In the genomic region with DNA sequence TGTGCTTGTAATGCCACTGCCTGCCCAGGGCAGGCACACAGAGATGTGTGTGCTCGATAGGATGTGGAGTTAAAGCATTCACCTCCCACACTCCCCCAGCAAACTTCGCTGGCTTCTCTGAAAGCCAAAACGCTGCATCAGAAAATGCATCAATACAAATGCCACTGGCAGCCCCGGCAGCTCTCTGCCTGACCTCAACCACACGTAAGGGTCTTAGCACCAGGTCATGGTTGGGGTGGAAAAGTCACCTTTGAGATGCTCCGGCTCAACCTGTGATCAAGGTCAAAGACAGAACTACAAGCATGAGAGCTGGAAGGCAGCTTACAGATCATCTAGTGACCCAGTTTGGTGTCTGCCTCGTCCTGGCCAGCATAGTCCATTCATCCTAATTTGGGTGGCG, we compare ENCODE assay signal across 22 cellular contexts.
"Had no signal": no experiment of that assay in that cellular context is flagged by ENCODE, and none has a peak within 500 bp of the region (broad histone marks: within the 10 kb centered on the region; RNA-seq: fewer than 3 reads in every experiment).

No MANE protein-coding gene starts in this region.

- DNase-seq: colonic mucosa; cortex of kidney; effector CD8-positive, alpha-beta T cell; effector memory CD8-positive, alpha-beta T cell; endodermal cell; erythroblast; foreskin keratinocyte; heart left ventricle; immature natural killer cell; islet precursor cell; kidney; left cardiac atrium; left lung; left ventricle myocardium superior; lower lobe of right lung; mesenchymal stem cell; mucosa of descending colon had no signal

- H3K9me3 Mint-ChIP-seq: dendritic cell treated with granulocyte-macrophage colony-stimulating factor and Interleukin-4, amounts not matched to agents 40 ng/mL and 50 ng/mL, for 4 days; effector memory CD8-positive, alpha-beta T cell; endodermal cell; immature natural killer cell; mesothelial cell of epicardium had no signal

- H3K9me3 ChIP-seq: colonic mucosa, gastroesophageal sphincter, heart left ventricle, left lung, lower lobe of right lung, mucosa of descending colon had no signal

- H3K27ac Mint-ChIP-seq: dendritic cell treated with granulocyte-macrophage colony-stimulating factor and Interleukin-4, amounts not matched to agents 40 ng/mL and 50 ng/mL, for 4 days; effector memory CD8-positive, alpha-beta T cell; endodermal cell; immature natural killer cell; mesothelial cell of epicardium had no signal

- H3K4me1 Mint-ChIP-seq: immature natural killer cell had no signal

- H3K27me3 ChIP-seq: colonic mucosa, gastroesophageal sphincter, heart left ventricle, hepatocyte, left lung had no signal

- H3K27ac ChIP-seq: colonic mucosa, epithelial cell of prostate, foreskin keratinocyte, gastroesophageal sphincter, hepatocyte, left lung, lower lobe of right lung had no signal

- H2AFZ ChIP-seq: hepatocyte had no signal

- H3K4me3 ChIP-seq: colonic mucosa, gastroesophageal sphincter, heart left ventricle, hepatocyte, left lung, lower lobe of right lung, mucosa of descending colon had no signal

- H3K36me3 ChIP-seq: colonic mucosa, gastroesophageal sphincter, heart left ventricle, left lung, lower lobe of right lung had no signal

- H3K4me2 ChIP-seq: hepatocyte had no signal

- H3K36me3 Mint-ChIP-seq: immature natural killer cell, mesothelial cell of epicardium had no signal

- H3K4me1 ChIP-seq: colonic mucosa, foreskin keratinocyte, lower lobe of right lung had no signal

- H3K4me3 Mint-ChIP-seq: dendritic cell treated with granulocyte-macrophage colony-stimulating factor and Interleukin-4, amounts not matched to agents 40 ng/mL and 50 ng/mL, for 4 days; effector memory CD8-positive, alpha-beta T cell; endodermal cell; immature natural killer cell; mesothelial cell of epicardium had no signal
